10 cellular contexts compared by ENCODE assay signal in the genomic region with DNA sequence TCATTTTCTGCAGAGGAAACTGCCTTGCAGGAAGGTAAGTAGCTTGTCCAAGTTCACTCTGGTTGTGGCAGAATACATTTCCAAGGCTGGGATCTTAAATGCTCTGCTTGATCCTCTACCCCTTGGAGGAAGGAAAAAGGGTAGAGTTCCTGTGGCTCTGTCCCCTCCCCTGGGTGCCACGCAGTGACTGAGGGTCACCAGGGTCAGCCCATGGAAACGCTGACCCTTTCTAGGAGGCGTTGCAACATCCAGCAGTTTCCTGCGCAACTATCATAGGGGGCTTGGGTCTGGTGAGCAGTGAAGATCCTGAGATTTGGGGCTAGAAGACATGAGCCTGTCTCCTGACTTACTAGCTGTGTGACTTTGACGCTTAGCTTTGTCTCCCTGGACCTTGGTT. TPM values are rescaled to one million over a fixed set of nuclear protein-coding genes. Genes with fewer than 3 reads are reported as not detected.
DNase-seq lines count a peak whose midpoint lies in the region; ATAC-seq, FAIRE-seq and TF ChIP-seq lines count a peak whose summit lies in the region.
"Had no signal": no experiment of that assay in that cellular context is flagged by ENCODE, and none has a peak within 500 bp of the region (broad histone marks: within the 10 kb centered on the region; RNA-seq: fewer than 3 reads in every experiment).

No MANE protein-coding gene starts in this region.

- H4K5ac ChIP-seq in IMR-90 (ENCODE audit: low read depth, low read length): peak overlapping the region; percentile 74

- dilution Hi-C loops in IMR-90 (cut with HindIII; ENCODE audit: low sequenced_read_pairs, unreplicated experiment): no loop called here

- no TSS peak for BruUV-seq in IMR-90 (replicated peaks; lab: Mats Ljungman, UMichigan)

- intact Hi-C loops in IMR-90 (cut with micrococcal nuclease): no loop called here
- intact Hi-C loops in kidney (cut with DNase I): no loop called here
- intact Hi-C loops in spleen (cut with DNase I; ENCODE audit: low total_unique reads): loop anchor here (10.0 kb wide), 1 partner anchor 112 kb away; no protein-coding TSS in a partner anchor

- DNase-seq in IMR-90 (no peak), kidney (no peak), spleen (no peak), NCI-H345 treated with DMSO at 0.1 percent for 48 hours (lab: John Stamatoyannopoulos, UW; ENCODE audit: unreplicated experiment) (no peak), glomerular visceral epithelial cell (ENCODE audit: extremely low spot score) (no peak)
- DNase-seq in activated CD8-positive, alpha-beta memory T cell treated with anti-CD3 and anti-CD28 coated beads for 24 hours: peak; percentile 55
- DNase-seq: SW 1271 had no signal

- H3K79me1 ChIP-seq in IMR-90 (ENCODE audit: low read depth in 1 of 2, low read length in 2 of 2): no peaks in the 10 kb centered on the region

- H3K14ac ChIP-seq in IMR-90 (replicated peaks; ENCODE audit: low read depth, low read length): peak overlapping the region; percentile 61

- no peak for ATAC-seq in IMR-90 (ENCODE audit: low read depth)
- no peak for ATAC-seq in GM19035 (IDR thresholded peaks at IDR 0.05; ENCODE audit: unreplicated experiment)

- no peak overlapping the region for H3K4me2 ChIP-seq in IMR-90 (ENCODE audit: low read depth, low read length)

- peak overlapping the region; percentile 92 for H4K91ac ChIP-seq in IMR-90 (ENCODE audit: insufficient read depth, low read depth, low read length)

- H3K9me1 ChIP-seq in IMR-90 (ENCODE audit: insufficient read depth, low read length): peaks cover 23% of the 10 kb centered on the region

- H3K4me1 ChIP-seq in IMR-90 (ENCODE audit: control insufficient read depth, insufficient read depth, low read length): peaks cover 33% of the 10 kb centered on the region
- peaks cover 5 to 35% of the 10 kb centered on the region in 2 donors for H3K4me1 ChIP-seq in kidney (ENCODE audit: control insufficient read depth in 1 of 2, insufficient read depth in 1 of 2, low read depth in 1 of 2, low read length in 2 of 2)
- peaks cover 41 to 89% (median 77%) of the 10 kb centered on the region in 6 donors for H3K4me1 ChIP-seq in spleen

- peak overlapping the region; percentile 36; the same call in 1 of the 2 replicates for H3K18ac ChIP-seq in IMR-90 (ENCODE audit: low read depth, low read length)

- H2AFZ ChIP-seq in IMR-90 (replicated peaks; ENCODE audit: low read length, poor library complexity): no peak overlapping the region

- no peak overlapping the region for H3K9ac ChIP-seq in IMR-90 (ENCODE audit: low read depth, low read length)
- H3K9ac ChIP-seq in kidney (ENCODE audit: low read length in 2 of 2): no peak overlapping the region
- H3K9ac ChIP-seq: parathyroid adenoma had no signal

- H3K23ac ChIP-seq in IMR-90 (ENCODE audit: low read depth, low read length): 0 out of 2 replicates have a peak overlapping the region, but pooled peaks have one; percentile 67

- H2BK20ac ChIP-seq in IMR-90 (ENCODE audit: low read depth, low read length): peak overlapping the region; percentile 97

- in situ Hi-C loops in IMR-90 (cut with MboI; ENCODE audit: low sequenced_read_pairs): loop anchor here (25.0 kb wide), 1 partner anchor 119 kb away; a partner anchor contains a TSS

- H3K27me3 ChIP-seq in IMR-90 (ENCODE audit: control insufficient read depth, insufficient read depth, low read length): no peaks in the 10 kb centered on the region
- peaks cover 0 to 6% (median 0%) of the 10 kb centered on the region in 7 donors for H3K27me3 ChIP-seq in spleen (replicated peaks in 1 of 7)

- TF ChIP-seq POLR2A in IMR-90 (IDR thresholded peaks at IDR 0.05; ENCODE audit: low read depth, low read length): no peak
- TF ChIP-seq POLR2A in spleen (IDR thresholded peaks at IDR 0.05): no peak

- no peak for TF ChIP-seq RAD21 in IMR-90 (IDR thresholded peaks at IDR 0.05; ENCODE audit: low read length)

- H3K4ac ChIP-seq in IMR-90 (ENCODE audit: low read depth, low read length): peak overlapping the region; percentile 91

- H3K9me3 ChIP-seq in IMR-90 (ENCODE audit: control insufficient read depth, insufficient read depth, low read length) (no peaks in the 10 kb centered on the region), kidney (ENCODE audit: control insufficient read depth in 1 of 2, low read length in 2 of 2) (no peaks in the 10 kb centered on the region), spleen (no peaks in the 10 kb centered on the region)

- CTCF ChIA-PET in IMR-90 (lab: Yijun Ruan, JAX): interaction anchor here (1.0 to 1.6 kb wide), 6 partner anchors 10 to 192 kb away, joined by 3 to 19 read pairs (median 5); a partner anchor contains a TSS

- peak overlapping the region; percentile 93 for H2AK5ac ChIP-seq in IMR-90 (ENCODE audit: low read depth, low read length)

- H2AK9ac ChIP-seq in IMR-90 (replicated peaks; ENCODE audit: low read depth, low read length, poor library complexity): peak overlapping the region; percentile 92

- peak overlapping the region; percentile 98 for H2BK120ac ChIP-seq in IMR-90 (ENCODE audit: low read depth, low read length)

- no peaks in the 10 kb centered on the region for H4K20me1 ChIP-seq in IMR-90 (ENCODE audit: insufficient read depth, low read length)

- no peak overlapping the region for H2BK5ac ChIP-seq in IMR-90 (ENCODE audit: low read depth, low read length, poor library complexity, severe bottlenecking)

- peak overlapping the region; percentile 58 for H3K27ac ChIP-seq in IMR-90 (ENCODE audit: insufficient read depth, low read length)
- H3K27ac ChIP-seq in kidney (ENCODE audit: low read depth in 2 of 2, low read length in 2 of 2): peak overlapping the region; percentile 1 to 34
- peak overlapping the region in 7 of 8 donors; percentile 21 to 87 (median 77) for H3K27ac ChIP-seq in spleen
- H3K27ac ChIP-seq: parathyroid adenoma had no signal

- H3K4me3 ChIP-seq in IMR-90 (ENCODE audit: insufficient read depth, low read depth, low read length): no peak overlapping the region
- H3K4me3 ChIP-seq in kidney (ENCODE audit: low read length in 2 of 2): no peak overlapping the region
- no peak overlapping the region for H3K4me3 ChIP-seq in spleen

- no peak for FAIRE-seq in kidney (lab: Jason Lieb, UNC)

- TF ChIP-seq CTCF in IMR-90 (conservative IDR thresholded peaks at IDR 0.05; ENCODE audit: low read depth, low read length): no peak
- no peak for TF ChIP-seq CTCF in kidney (IDR thresholded peaks at IDR 0.05; ENCODE audit: borderline replicate concordance, extremely low read depth, insufficient read depth)
- no peak for TF ChIP-seq CTCF in spleen (IDR thresholded peaks at IDR 0.05 in 8 of 11, conservative IDR thresholded peaks at IDR 0.05 in 3 of 11)

- H4K8ac ChIP-seq in IMR-90 (ENCODE audit: low read depth in 2 of 2, low read length in 2 of 2): peak overlapping the region; percentile 0 to 95; a peak in 3 of 4 replicates

- H3K36me3 ChIP-seq in IMR-90 (ENCODE audit: control insufficient read depth, insufficient read depth, low read length) (no peaks in the 10 kb centered on the region), kidney (ENCODE audit: control insufficient read depth in 1 of 2, insufficient read depth in 2 of 2, low read length in 2 of 2) (no peaks in the 10 kb centered on the region), spleen (no peaks in the 10 kb centered on the region)

- no CpG with 5 or more reads among the region's 5 CpGs for WGBS in IMR-90 (ENCODE audit: extremely low coverage in 2 of 2, insufficient read length in 1 of 2), 2 experiments
- WGBS in spleen, 5 donors: 20 to 45% (median 33%) methylated on average over 4 to 5 of the region's 5 CpGs

- H2BK15ac ChIP-seq in IMR-90 (ENCODE audit: low read depth, low read length): peak overlapping the region; percentile 93; the same call in 2 of the 3 replicates

- no peak overlapping the region for H3K56ac ChIP-seq in IMR-90 (ENCODE audit: extremely low read depth, insufficient read depth, low read length)

- POLR2A ChIA-PET in IMR-90 (lab: Charles Lee; ENCODE audit: unreplicated experiment): no interaction called here

TF ChIP-seq in IMR-90, 13 proteins besides CTCF, POLR2A, EP300 and RAD21:
- no peak for TF ChIP-seq RFX5 (IDR thresholded peaks at IDR 0.05; ENCODE audit: low read depth, low read length)
- peak; percentile 56 for TF ChIP-seq CEBPB (IDR thresholded peaks at IDR 0.05; ENCODE audit: low read depth, low read length)
- no peak for TF ChIP-seq BHLHE40 (IDR thresholded peaks at IDR 0.05; ENCODE audit: low read depth, low read length)
- TF ChIP-seq, protein P1, sequence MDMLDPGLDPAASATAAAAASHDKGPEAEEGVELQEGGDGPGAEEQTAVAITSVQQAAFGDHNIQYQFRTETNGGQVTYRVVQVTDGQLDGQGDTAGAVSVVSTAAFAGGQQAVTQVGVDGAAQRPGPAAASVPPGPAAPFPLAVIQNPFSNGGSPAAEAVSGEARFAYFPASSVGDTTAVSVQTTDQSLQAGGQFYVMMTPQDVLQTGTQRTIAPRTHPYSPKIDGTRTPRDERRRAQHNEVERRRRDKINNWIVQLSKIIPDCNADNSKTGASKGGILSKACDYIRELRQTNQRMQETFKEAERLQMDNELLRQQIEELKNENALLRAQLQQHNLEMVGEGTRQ (IDR thresholded peaks at IDR 0.05; ENCODE audit: low read depth, low read length): no peak
- no peak for TF ChIP-seq SMC3 (IDR thresholded peaks at IDR 0.05; ENCODE audit: low read depth, low read length)
- no peak for TF ChIP-seq RCOR1 (IDR thresholded peaks at IDR 0.05; ENCODE audit: insufficient replicate concordance, low read length)
- no peak for TF ChIP-seq MAFK (IDR thresholded peaks at IDR 0.05; ENCODE audit: low read depth, low read length)
TF ChIP-seq in IMR-90: peak in this region for 1.

RNA-seq across cellular contexts. Expression of a gene that starts 29.4 kb away (rescaled TPM):
- total RNA-seq in IMR-90 (2012; rRNA removed) (not detected in 2 replicates), kidney (1.8 TPM), spleen (1 to 10 TPM in 1 of 7 donors, not detected in 6; 1.2 TPM)
- polyA plus RNA-seq in IMR-90 (2012; rRNA removed) (not detected in 2 replicates), kidney (ENCODE audit: insufficient read depth, low read depth, low replicate concordance) (not detected), spleen (not detected)
- 0.11 TPM in 1 of 2 replicates, not detected in the other for polyA plus RNA-seq in IMR-90 (2012; cell fraction: cytosol; rRNA removed)
- not detected in 2 replicates for polyA plus RNA-seq in IMR-90 (2012; cell fraction: nucleus; rRNA removed; ENCODE audit: low replicate concordance)
- total RNA-seq: fibroblast of villous mesenchyme had no signal

RNA-seq across cellular contexts. Expression of a gene that starts 52.2 kb away (rescaled TPM):
- 101 and 131 TPM in 2 replicates for total RNA-seq in IMR-90 (2012; rRNA removed)
- polyA plus RNA-seq in IMR-90 (2012; rRNA removed): 97.4 and 102 TPM in 2 replicates
- polyA plus RNA-seq in IMR-90 (2012; cell fraction: cytosol; rRNA removed): 69.1 and 108 TPM in 2 replicates
- polyA plus RNA-seq in IMR-90 (2012; cell fraction: nucleus; rRNA removed; ENCODE audit: low replicate concordance): 19.5 and 60.7 TPM in 2 replicates
- total RNA-seq in kidney: 54.7 TPM
- polyA plus RNA-seq in kidney (ENCODE audit: insufficient read depth, low read depth, low replicate concordance): 405 TPM
- total RNA-seq in spleen: 10 to 100 TPM in 6 of 7 donors, 1 to 10 TPM in 1; 8.9 to 42.4 (median 21.9) TPM
- 10 to 100 TPM; 11.2 to 44.0 (median 16.9) TPM for polyA plus RNA-seq in spleen

Comparison
In these comparisons a context has a peak if more than half of its experiments do, and no peak if none do; other contexts are left out.
1. H3K27ac ChIP-seq: peak in every context shown above with its lines; median percentile 77 in spleen; 58 in IMR-90; 18 in kidney.